3 cellular contexts compared by ENCODE assay signal in genomic region chr4:7412586-7412975, GRCh38.
TF ChIP-seq lines count a peak whose summit lies in the region.

No MANE protein-coding gene starts in this region.

TF ChIP-seq in SK-N-SH, 30 proteins besides CTCF, POLR2A, EP300 and RAD21:
- TF ChIP-seq REST (IDR thresholded peaks at IDR 0.05; ENCODE audit: low read depth, low read length) (no peak), CHD2 (IDR thresholded peaks at IDR 0.05; ENCODE audit: low read length, partially characterized antibody) (no peak), SMC3 (IDR thresholded peaks at IDR 0.05; ENCODE audit: low read depth, low read length) (no peak), FOXM1 (IDR thresholded peaks at IDR 0.05; ENCODE audit: low read depth) (no peak), MEF2A (IDR thresholded peaks at IDR 0.05; ENCODE audit: borderline replicate concordance, low read depth) (no peak), YY1 (IDR thresholded peaks at IDR 0.05; ENCODE audit: low read depth) (no peak), ZBTB33 (IDR thresholded peaks at IDR 0.05; ENCODE audit: borderline replicate concordance, low read depth) (no peak), ELF1 (IDR thresholded peaks at IDR 0.05) (no peak), SIN3A (IDR thresholded peaks at IDR 0.05; ENCODE audit: borderline replicate concordance, low read depth, low read length) (no peak), POLR2AphosphoS5 (IDR thresholded peaks at IDR 0.05; ENCODE audit: low read depth, low read length) (no peak), MXI1 (IDR thresholded peaks at IDR 0.05; ENCODE audit: low read depth, low read length) (no peak), GABPA (IDR thresholded peaks at IDR 0.05; ENCODE audit: low read depth) (no peak), NFIC (IDR thresholded peaks at IDR 0.05; ENCODE audit: borderline replicate concordance) (no peak)

TF ChIP-seq in SK-N-SH treated with all-trans-retinoic acid at 6 μM for 48 hours, 23 proteins besides CTCF, POLR2A, EP300 and RAD21:
- no peak for TF ChIP-seq RARB (CRISPR knock-in tag; IDR thresholded peaks at IDR 0.05)
- TF ChIP-seq ARNTL (CRISPR knock-in tag; IDR thresholded peaks at IDR 0.05; ENCODE audit: borderline replicate concordance, low read depth), result no peak
- TF ChIP-seq CREB5 (CRISPR knock-in tag; IDR thresholded peaks at IDR 0.05; ENCODE audit: low read depth), result no peak

TF ChIP-seq in HepG2, 621 proteins besides CTCF, POLR2A, EP300 and RAD21:
- TF ChIP-seq ZFYVE20 (CRISPR knock-in tag; IDR thresholded peaks at IDR 0.05; ENCODE audit: borderline replicate concordance, low read depth), result no peak
